In the genomic region with DNA sequence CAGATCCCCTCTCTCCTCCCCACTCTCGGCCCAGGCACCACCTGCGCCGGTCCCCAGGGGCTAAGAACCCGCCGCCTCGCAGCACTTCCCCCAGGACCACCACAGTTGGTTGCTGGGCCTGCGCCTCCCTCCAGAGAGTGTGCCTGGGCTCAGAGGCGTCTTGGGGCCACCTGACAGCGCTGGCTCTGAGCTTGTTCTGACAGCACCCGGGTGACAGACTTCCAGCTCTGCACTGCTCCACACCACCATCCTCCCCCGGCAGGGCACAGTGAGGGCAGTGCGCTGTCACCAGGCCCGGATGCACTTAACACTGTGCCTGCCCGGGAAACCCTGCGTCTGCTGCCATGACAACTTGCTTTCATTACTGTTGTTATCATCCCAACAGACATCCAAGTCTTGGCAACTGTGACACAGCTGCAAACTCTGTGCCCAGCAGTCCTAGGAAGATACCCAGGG, we compare ENCODE assay signal across 8 cellular contexts. TPM values are rescaled to one million over a fixed set of nuclear protein-coding genes. Genes with fewer than 3 reads are reported as not detected.
DNase-seq lines count a peak whose midpoint lies in the region; ATAC-seq and TF ChIP-seq lines count a peak whose summit lies in the region.

No MANE protein-coding gene starts in this region.

- H3K4me1 ChIP-seq in osteoblast (ENCODE audit: insufficient read depth, low read length) = no peaks in the 10 kb centered on the region

- no peaks in the 10 kb centered on the region for H3K27me3 ChIP-seq in osteoblast (ENCODE audit: insufficient read depth, low read length)

- peaks cover 79% of the 10 kb centered on the region for H3K79me2 ChIP-seq in osteoblast (ENCODE audit: insufficient read depth, low read length)

- H3K9me3 ChIP-seq in osteoblast (ENCODE audit: low read depth, low read length) = no peaks in the 10 kb centered on the region

- H3K4me3 ChIP-seq in osteoblast (ENCODE audit: insufficient read depth, low read length) (no peak overlapping the region), lower leg skin (ENCODE audit: low read depth, poor library complexity, severe bottlenecking) (no peak overlapping the region)

- intact Hi-C loops in lower leg skin (cut with DNase I; ENCODE audit: low total_unique reads) = no loop called here

- TF ChIP-seq CTCF in osteoblast (IDR thresholded peaks at IDR 0.05; ENCODE audit: extremely low read depth, low read depth, low read length) = no peak
- TF ChIP-seq CTCF in lower leg skin (IDR thresholded peaks at IDR 0.05) = no peak

- H3K4me2 ChIP-seq in osteoblast (ENCODE audit: insufficient read depth, low read length) = no peak overlapping the region

- H3K36me3 ChIP-seq in osteoblast (ENCODE audit: insufficient read depth, low read length) = no peaks in the 10 kb centered on the region

- peak; percentile 64 for DNase-seq in MV-4-11 (lab: John Stamatoyannopoulos, UW)
- peak; percentile 38 to 39 for DNase-seq in activated CD4-positive, alpha-beta T cell treated with anti-CD3 and anti-CD28 coated beads, Interleukin-2, amount 50 U/mL, for 4 hours
- peak; percentile 87 for DNase-seq in osteoblast (ENCODE audit: insufficient read length, low spot score, missing footprints)
- DNase-seq in lower leg skin (ENCODE audit: low spot score in 2 of 2) = no peak
- DNase-seq in iPS-NIHi7 (ENCODE audit: extremely low spot score) = no peak

- ATAC-seq in GM18868 (IDR thresholded peaks at IDR 0.05; ENCODE audit: unreplicated experiment) (peak; percentile 69), esophagus mucosa (peak; percentile 48), HG03095 (IDR thresholded peaks at IDR 0.05; ENCODE audit: unreplicated experiment) (no peak)

- H4K20me1 ChIP-seq in osteoblast (ENCODE audit: insufficient read depth, low read length) = peaks cover 34% of the 10 kb centered on the region

- TF ChIP-seq POLR2A in lower leg skin (IDR thresholded peaks at IDR 0.05) = no peak

- no peak overlapping the region for H2AFZ ChIP-seq in osteoblast (ENCODE audit: low read length)

- 46 to 50% methylated on average over 15 of the region's 15 CpGs for WGBS in lower leg skin, 2 donors

- no peak overlapping the region for H3K27ac ChIP-seq in osteoblast (ENCODE audit: low read depth, low read length)

RNA-seq across cellular contexts. Expression of a gene that starts 6.6 kb away (rescaled TPM):
- total RNA-seq in esophagus mucosa = 11.7 TPM
- total RNA-seq in osteoblast = 33.6 and 34.4 TPM in 2 replicates
- total RNA-seq in lower leg skin = 10 to 100 TPM; 32.7 to 74.5 (median 43.0) TPM

RNA-seq across cellular contexts. Expression of a gene that starts 20.4 kb away (rescaled TPM):
- total RNA-seq in esophagus mucosa (24.9 TPM), osteoblast (81.1 and 81.3 TPM in 2 replicates), lower leg skin (10 to 100 TPM; 25.9 to 75.1 (median 54.3) TPM)

RNA-seq across cellular contexts. Expression of a gene that starts 45.8 kb away (rescaled TPM):
- total RNA-seq in esophagus mucosa (34.4 TPM), osteoblast (54.3 and 60.1 TPM in 2 replicates), lower leg skin (10 to 100 TPM; 44.5 to 70.6 (median 62.6) TPM)

Comparison
In these comparisons a context has a peak if more than half of its experiments do, and no peak if none do; other contexts are left out.
1. DNase-seq: peak in MV-4-11 (single experiment), activated CD4-positive, alpha-beta T cell treated with anti-CD3 and anti-CD28 coated beads, Interleukin-2, amount 50 U/mL, for 4 hours (2 of 2) and osteoblast (single experiment); none in lower leg skin (0 of 2) and iPS-NIHi7 (single experiment).